In genomic region chr2:21856638-21857037, GRCh38 we compare ENCODE assay signal across 2 cellular contexts.
TF ChIP-seq lines count a peak whose summit lies in the region.

No MANE protein-coding gene starts in this region.

TF ChIP-seq in GM23338, 12 proteins besides CTCF, POLR2A, EP300 and RAD21 (continued from another document):
- TF ChIP-seq, protein P1, sequence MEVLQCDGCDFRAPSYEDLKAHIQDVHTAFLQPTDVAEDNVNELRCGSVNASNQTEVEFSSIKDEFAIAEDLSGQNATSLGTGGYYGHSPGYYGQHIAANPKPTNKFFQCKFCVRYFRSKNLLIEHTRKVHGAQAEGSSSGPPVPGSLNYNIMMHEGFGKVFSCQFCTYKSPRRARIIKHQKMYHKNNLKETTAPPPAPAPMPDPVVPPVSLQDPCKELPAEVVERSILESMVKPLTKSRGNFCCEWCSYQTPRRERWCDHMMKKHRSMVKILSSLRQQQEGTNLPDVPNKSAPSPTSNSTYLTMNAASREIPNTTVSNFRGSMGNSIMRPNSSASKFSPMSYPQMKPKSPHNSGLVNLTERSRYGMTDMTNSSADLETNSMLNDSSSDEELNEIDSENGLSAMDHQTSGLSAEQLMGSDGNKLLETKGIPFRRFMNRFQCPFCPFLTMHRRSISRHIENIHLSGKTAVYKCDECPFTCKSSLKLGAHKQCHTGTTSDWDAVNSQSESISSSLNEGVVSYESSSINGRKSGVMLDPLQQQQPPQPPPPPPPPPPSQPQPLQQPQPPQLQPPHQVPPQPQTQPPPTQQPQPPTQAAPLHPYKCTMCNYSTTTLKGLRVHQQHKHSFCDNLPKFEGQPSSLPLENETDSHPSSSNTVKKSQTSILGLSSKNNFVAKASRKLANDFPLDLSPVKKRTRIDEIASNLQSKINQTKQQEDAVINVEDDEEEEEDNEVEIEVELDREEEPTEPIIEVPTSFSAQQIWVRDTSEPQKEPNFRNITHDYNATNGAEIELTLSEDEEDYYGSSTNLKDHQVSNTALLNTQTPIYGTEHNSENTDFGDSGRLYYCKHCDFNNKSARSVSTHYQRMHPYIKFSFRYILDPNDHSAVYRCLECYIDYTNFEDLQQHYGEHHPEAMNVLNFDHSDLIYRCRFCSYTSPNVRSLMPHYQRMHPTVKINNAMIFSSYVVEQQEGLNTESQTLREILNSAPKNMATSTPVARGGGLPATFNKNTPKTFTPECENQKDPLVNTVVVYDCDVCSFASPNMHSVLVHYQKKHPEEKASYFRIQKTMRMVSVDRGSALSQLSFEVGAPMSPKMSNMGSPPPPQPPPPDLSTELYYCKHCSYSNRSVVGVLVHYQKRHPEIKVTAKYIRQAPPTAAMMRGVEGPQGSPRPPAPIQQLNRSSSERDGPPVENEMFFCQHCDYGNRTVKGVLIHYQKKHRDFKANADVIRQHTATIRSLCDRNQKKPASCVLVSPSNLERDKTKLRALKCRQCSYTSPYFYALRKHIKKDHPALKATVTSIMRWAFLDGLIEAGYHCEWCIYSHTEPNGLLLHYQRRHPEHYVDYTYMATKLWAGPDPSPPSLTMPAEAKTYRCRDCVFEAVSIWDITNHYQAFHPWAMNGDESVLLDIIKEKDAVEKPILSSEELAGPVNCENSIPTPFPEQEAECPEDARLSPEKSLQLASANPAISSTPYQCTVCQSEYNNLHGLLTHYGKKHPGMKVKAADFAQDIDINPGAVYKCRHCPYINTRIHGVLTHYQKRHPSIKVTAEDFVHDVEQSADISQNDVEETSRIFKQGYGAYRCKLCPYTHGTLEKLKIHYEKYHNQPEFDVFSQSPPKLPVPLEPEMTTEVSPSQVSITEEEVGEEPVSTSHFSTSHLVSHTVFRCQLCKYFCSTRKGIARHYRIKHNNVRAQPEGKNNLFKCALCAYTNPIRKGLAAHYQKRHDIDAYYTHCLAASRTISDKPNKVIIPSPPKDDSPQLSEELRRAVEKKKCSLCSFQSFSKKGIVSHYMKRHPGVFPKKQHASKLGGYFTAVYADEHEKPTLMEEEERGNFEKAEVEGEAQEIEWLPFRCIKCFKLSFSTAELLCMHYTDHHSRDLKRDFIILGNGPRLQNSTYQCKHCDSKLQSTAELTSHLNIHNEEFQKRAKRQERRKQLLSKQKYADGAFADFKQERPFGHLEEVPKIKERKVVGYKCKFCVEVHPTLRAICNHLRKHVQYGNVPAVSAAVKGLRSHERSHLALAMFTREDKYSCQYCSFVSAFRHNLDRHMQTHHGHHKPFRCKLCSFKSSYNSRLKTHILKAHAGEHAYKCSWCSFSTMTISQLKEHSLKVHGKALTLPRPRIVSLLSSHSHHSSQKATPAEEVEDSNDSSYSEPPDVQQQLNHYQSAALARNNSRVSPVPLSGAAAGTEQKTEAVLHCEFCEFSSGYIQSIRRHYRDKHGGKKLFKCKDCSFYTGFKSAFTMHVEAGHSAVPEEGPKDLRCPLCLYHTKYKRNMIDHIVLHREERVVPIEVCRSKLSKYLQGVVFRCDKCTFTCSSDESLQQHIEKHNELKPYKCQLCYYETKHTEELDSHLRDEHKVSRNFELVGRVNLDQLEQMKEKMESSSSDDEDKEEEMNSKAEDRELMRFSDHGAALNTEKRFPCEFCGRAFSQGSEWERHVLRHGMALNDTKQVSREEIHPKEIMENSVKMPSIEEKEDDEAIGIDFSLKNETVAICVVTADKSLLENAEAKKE (CRISPR knock-in tag; IDR thresholded peaks at IDR 0.05) = no peak
- TF ChIP-seq STAT1 (IDR thresholded peaks at IDR 0.05; ENCODE audit: unreplicated experiment) (no peak), CREB1 (CRISPR knock-in tag; IDR thresholded peaks at IDR 0.05; ENCODE audit: low read depth) (no peak), ZNF114 (CRISPR knock-in tag; IDR thresholded peaks at IDR 0.05) (no peak), EZH2phosphoT487 (IDR thresholded peaks at IDR 0.05; ENCODE audit: unreplicated experiment) (no peak), POLR2AphosphoS5 (IDR thresholded peaks at IDR 0.05; ENCODE audit: low read depth) (no peak), ZNF331 (CRISPR knock-in tag; IDR thresholded peaks at IDR 0.05; ENCODE audit: low read depth) (no peak), NANOG (IDR thresholded peaks at IDR 0.05; ENCODE audit: borderline replicate concordance) (no peak), REST (IDR thresholded peaks at IDR 0.05; ENCODE audit: unreplicated experiment) (no peak)

TF ChIP-seq in H1, 55 proteins besides CTCF, POLR2A, EP300 and RAD21 (continued from another document):
- no peak for TF ChIP-seq MAX (IDR thresholded peaks at IDR 0.05)
- TF ChIP-seq BRCA1 (IDR thresholded peaks at IDR 0.05; ENCODE audit: low read depth, low read length) = no peak
- no peak for TF ChIP-seq EGR1 (IDR thresholded peaks at IDR 0.05; ENCODE audit: borderline replicate concordance, low read depth, low read length)
- no peak for TF ChIP-seq POLR2AphosphoS5 (IDR thresholded peaks at IDR 0.05; ENCODE audit: low read depth, low read length)
